ENCODE assay signal across 1 cellular context in the genomic region with DNA sequence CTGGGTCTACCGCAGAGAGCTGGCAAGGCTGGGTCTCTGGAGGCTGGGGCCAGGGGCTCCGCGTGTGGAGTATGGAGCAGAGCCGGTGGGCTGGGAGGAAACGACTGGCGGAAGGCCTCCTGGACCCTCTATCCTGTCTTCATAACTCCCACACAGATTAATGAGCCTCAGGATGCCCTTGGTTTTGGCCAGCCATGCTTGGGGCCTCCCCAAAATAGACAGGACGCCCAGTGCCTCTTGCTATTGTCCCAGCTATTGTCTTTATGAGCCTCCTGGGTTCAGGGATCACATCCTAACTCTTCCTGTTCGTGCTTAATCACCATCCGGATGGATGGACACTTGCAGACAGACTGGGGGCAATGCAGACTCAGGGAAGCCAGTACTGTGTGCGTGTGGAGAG.
TF ChIP-seq lines count a peak whose summit lies in the region.

No MANE protein-coding gene starts in this region.

TF ChIP-seq in H1, 55 proteins besides CTCF, POLR2A, EP300 and RAD21 (continued from another document):
- TF ChIP-seq, protein P1, sequence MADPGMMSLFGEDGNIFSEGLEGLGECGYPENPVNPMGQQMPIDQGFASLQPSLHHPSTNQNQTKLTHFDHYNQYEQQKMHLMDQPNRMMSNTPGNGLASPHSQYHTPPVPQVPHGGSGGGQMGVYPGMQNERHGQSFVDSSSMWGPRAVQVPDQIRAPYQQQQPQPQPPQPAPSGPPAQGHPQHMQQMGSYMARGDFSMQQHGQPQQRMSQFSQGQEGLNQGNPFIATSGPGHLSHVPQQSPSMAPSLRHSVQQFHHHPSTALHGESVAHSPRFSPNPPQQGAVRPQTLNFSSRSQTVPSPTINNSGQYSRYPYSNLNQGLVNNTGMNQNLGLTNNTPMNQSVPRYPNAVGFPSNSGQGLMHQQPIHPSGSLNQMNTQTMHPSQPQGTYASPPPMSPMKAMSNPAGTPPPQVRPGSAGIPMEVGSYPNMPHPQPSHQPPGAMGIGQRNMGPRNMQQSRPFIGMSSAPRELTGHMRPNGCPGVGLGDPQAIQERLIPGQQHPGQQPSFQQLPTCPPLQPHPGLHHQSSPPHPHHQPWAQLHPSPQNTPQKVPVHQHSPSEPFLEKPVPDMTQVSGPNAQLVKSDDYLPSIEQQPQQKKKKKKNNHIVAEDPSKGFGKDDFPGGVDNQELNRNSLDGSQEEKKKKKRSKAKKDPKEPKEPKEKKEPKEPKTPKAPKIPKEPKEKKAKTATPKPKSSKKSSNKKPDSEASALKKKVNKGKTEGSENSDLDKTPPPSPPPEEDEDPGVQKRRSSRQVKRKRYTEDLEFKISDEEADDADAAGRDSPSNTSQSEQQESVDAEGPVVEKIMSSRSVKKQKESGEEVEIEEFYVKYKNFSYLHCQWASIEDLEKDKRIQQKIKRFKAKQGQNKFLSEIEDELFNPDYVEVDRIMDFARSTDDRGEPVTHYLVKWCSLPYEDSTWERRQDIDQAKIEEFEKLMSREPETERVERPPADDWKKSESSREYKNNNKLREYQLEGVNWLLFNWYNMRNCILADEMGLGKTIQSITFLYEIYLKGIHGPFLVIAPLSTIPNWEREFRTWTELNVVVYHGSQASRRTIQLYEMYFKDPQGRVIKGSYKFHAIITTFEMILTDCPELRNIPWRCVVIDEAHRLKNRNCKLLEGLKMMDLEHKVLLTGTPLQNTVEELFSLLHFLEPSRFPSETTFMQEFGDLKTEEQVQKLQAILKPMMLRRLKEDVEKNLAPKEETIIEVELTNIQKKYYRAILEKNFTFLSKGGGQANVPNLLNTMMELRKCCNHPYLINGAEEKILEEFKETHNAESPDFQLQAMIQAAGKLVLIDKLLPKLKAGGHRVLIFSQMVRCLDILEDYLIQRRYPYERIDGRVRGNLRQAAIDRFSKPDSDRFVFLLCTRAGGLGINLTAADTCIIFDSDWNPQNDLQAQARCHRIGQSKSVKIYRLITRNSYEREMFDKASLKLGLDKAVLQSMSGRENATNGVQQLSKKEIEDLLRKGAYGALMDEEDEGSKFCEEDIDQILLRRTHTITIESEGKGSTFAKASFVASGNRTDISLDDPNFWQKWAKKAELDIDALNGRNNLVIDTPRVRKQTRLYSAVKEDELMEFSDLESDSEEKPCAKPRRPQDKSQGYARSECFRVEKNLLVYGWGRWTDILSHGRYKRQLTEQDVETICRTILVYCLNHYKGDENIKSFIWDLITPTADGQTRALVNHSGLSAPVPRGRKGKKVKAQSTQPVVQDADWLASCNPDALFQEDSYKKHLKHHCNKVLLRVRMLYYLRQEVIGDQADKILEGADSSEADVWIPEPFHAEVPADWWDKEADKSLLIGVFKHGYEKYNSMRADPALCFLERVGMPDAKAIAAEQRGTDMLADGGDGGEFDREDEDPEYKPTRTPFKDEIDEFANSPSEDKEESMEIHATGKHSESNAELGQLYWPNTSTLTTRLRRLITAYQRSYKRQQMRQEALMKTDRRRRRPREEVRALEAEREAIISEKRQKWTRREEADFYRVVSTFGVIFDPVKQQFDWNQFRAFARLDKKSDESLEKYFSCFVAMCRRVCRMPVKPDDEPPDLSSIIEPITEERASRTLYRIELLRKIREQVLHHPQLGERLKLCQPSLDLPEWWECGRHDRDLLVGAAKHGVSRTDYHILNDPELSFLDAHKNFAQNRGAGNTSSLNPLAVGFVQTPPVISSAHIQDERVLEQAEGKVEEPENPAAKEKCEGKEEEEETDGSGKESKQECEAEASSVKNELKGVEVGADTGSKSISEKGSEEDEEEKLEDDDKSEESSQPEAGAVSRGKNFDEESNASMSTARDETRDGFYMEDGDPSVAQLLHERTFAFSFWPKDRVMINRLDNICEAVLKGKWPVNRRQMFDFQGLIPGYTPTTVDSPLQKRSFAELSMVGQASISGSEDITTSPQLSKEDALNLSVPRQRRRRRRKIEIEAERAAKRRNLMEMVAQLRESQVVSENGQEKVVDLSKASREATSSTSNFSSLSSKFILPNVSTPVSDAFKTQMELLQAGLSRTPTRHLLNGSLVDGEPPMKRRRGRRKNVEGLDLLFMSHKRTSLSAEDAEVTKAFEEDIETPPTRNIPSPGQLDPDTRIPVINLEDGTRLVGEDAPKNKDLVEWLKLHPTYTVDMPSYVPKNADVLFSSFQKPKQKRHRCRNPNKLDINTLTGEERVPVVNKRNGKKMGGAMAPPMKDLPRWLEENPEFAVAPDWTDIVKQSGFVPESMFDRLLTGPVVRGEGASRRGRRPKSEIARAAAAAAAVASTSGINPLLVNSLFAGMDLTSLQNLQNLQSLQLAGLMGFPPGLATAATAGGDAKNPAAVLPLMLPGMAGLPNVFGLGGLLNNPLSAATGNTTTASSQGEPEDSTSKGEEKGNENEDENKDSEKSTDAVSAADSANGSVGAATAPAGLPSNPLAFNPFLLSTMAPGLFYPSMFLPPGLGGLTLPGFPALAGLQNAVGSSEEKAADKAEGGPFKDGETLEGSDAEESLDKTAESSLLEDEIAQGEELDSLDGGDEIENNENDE (IDR thresholded peaks at IDR 0.05; ENCODE audit: insufficient replicate concordance, low read length): no peak
- no peak for TF ChIP-seq POU5F1 (IDR thresholded peaks at IDR 0.05; ENCODE audit: low read depth, low read length)
- no peak for TF ChIP-seq KDM5A (IDR thresholded peaks at IDR 0.05; ENCODE audit: low read length)
- no peak for TF ChIP-seq RXRA (IDR thresholded peaks at IDR 0.05; ENCODE audit: insufficient read depth, low read depth, low read length)
- TF ChIP-seq SIX5 (IDR thresholded peaks at IDR 0.05; ENCODE audit: low read depth, low read length): no peak
- TF ChIP-seq RFX5 (IDR thresholded peaks at IDR 0.05; ENCODE audit: borderline replicate concordance, low read depth, low read length): no peak
- no peak for TF ChIP-seq CHD2 (IDR thresholded peaks at IDR 0.05; ENCODE audit: low read length)
- no peak for TF ChIP-seq YY1 (IDR thresholded peaks at IDR 0.05; ENCODE audit: low read depth, low read length)
TF ChIP-seq in H1: peak in this region for 0.
